Comparison of ENCODE assay signal across 1 cellular context in genomic region chr11:1694064-1694845, GRCh38.
A peak's percentile ranks its signal among the peaks of the same experiment; 100 is the strongest.
TF ChIP-seq lines count a peak whose summit lies in the region.

No MANE protein-coding gene starts in this region.

TF ChIP-seq in HepG2, 621 proteins besides CTCF, POLR2A, EP300 and RAD21 (continued from another document and continues in another):
- TF ChIP-seq ZNF549 (CRISPR knock-in tag; IDR thresholded peaks at IDR 0.05) (no peak), HNF4G (IDR thresholded peaks at IDR 0.05; ENCODE audit: borderline replicate concordance, low read depth, low read length) (no peak), HNF4G (CRISPR knock-in tag; IDR thresholded peaks at IDR 0.05; ENCODE audit: borderline replicate concordance, low read depth) (no peak), CEBPG (CRISPR knock-in tag; IDR thresholded peaks at IDR 0.05) (peak; percentile 11; the same call in 1 of the 2 replicates), TERF1 (CRISPR knock-in tag; IDR thresholded peaks at IDR 0.05) (no peak), BRF2 (CRISPR knock-in tag; IDR thresholded peaks at IDR 0.05) (no peak), DMAP1 (CRISPR knock-in tag; IDR thresholded peaks at IDR 0.05) (no peak), SOX5 (CRISPR knock-in tag; IDR thresholded peaks at IDR 0.05; ENCODE audit: borderline replicate concordance) (no peak; the same call in 1 of the 2 replicates), BRD4 (CRISPR knock-in tag; IDR thresholded peaks at IDR 0.05) (peak; percentile 70), ZEB1 (IDR thresholded peaks at IDR 0.05; ENCODE audit: insufficient replicate concordance, low read depth) (no peak), SP1 (IDR thresholded peaks at IDR 0.05) (no peak), SP1 (CRISPR knock-in tag; IDR thresholded peaks at IDR 0.05) (no peak), MED13 (CRISPR knock-in tag; IDR thresholded peaks at IDR 0.05) (no peak), KAT2B (IDR thresholded peaks at IDR 0.05; ENCODE audit: borderline replicate concordance, low read depth, low read length) (no peak), ZMYM3 (CRISPR knock-in tag; IDR thresholded peaks at IDR 0.05) (no peak), ZUFSP (CRISPR knock-in tag; IDR thresholded peaks at IDR 0.05; ENCODE audit: borderline replicate concordance) (no peak), FOXJ3 (CRISPR knock-in tag; IDR thresholded peaks at IDR 0.05; ENCODE audit: borderline replicate concordance) (no peak), CREM (IDR thresholded peaks at IDR 0.05) (no peak), CREM (CRISPR knock-in tag; IDR thresholded peaks at IDR 0.05) (no peak), ZNF430 (CRISPR knock-in tag; IDR thresholded peaks at IDR 0.05) (no peak), NBN (conservative IDR thresholded peaks at IDR 0.05) (no peak), POLR2AphosphoS2 (IDR thresholded peaks at IDR 0.05; ENCODE audit: low read depth, low read length) (no peak), ZNF274 (CRISPR knock-in tag; IDR thresholded peaks at IDR 0.05) (no peak), ZBTB34 (CRISPR knock-in tag; IDR thresholded peaks at IDR 0.05) (no peak), ZNF703 (CRISPR knock-in tag; IDR thresholded peaks at IDR 0.05; ENCODE audit: borderline replicate concordance) (0 out of 2 replicates have a peak, but pooled peaks have one; percentile 67), KAT8 (CRISPR knock-in tag; IDR thresholded peaks at IDR 0.05) (no peak), NFATC3 (CRISPR knock-in tag; IDR thresholded peaks at IDR 0.05) (no peak), SMARCC2 (IDR thresholded peaks at IDR 0.05) (no peak), RFX3 (CRISPR knock-in tag; IDR thresholded peaks at IDR 0.05) (no peak), ZNF12 (CRISPR knock-in tag; IDR thresholded peaks at IDR 0.05) (no peak), ZNF556 (CRISPR knock-in tag; IDR thresholded peaks at IDR 0.05; ENCODE audit: borderline replicate concordance) (no peak), GATAD2A (CRISPR knock-in tag; IDR thresholded peaks at IDR 0.05) (peak; percentile 67; the same call in 1 of the 2 replicates)
- TF ChIP-seq, protein P1, sequence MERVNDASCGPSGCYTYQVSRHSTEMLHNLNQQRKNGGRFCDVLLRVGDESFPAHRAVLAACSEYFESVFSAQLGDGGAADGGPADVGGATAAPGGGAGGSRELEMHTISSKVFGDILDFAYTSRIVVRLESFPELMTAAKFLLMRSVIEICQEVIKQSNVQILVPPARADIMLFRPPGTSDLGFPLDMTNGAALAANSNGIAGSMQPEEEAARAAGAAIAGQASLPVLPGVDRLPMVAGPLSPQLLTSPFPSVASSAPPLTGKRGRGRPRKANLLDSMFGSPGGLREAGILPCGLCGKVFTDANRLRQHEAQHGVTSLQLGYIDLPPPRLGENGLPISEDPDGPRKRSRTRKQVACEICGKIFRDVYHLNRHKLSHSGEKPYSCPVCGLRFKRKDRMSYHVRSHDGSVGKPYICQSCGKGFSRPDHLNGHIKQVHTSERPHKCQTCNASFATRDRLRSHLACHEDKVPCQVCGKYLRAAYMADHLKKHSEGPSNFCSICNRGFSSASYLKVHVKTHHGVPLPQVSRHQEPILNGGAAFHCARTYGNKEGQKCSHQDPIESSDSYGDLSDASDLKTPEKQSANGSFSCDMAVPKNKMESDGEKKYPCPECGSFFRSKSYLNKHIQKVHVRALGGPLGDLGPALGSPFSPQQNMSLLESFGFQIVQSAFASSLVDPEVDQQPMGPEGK (CRISPR knock-in tag; IDR thresholded peaks at IDR 0.05): peak; percentile 86
- TF ChIP-seq, protein P2, sequence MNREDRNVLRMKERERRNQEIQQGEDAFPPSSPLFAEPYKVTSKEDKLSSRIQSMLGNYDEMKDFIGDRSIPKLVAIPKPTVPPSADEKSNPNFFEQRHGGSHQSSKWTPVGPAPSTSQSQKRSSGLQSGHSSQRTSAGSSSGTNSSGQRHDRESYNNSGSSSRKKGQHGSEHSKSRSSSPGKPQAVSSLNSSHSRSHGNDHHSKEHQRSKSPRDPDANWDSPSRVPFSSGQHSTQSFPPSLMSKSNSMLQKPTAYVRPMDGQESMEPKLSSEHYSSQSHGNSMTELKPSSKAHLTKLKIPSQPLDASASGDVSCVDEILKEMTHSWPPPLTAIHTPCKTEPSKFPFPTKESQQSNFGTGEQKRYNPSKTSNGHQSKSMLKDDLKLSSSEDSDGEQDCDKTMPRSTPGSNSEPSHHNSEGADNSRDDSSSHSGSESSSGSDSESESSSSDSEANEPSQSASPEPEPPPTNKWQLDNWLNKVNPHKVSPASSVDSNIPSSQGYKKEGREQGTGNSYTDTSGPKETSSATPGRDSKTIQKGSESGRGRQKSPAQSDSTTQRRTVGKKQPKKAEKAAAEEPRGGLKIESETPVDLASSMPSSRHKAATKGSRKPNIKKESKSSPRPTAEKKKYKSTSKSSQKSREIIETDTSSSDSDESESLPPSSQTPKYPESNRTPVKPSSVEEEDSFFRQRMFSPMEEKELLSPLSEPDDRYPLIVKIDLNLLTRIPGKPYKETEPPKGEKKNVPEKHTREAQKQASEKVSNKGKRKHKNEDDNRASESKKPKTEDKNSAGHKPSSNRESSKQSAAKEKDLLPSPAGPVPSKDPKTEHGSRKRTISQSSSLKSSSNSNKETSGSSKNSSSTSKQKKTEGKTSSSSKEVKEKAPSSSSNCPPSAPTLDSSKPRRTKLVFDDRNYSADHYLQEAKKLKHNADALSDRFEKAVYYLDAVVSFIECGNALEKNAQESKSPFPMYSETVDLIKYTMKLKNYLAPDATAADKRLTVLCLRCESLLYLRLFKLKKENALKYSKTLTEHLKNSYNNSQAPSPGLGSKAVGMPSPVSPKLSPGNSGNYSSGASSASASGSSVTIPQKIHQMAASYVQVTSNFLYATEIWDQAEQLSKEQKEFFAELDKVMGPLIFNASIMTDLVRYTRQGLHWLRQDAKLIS (CRISPR knock-in tag; IDR thresholded peaks at IDR 0.05): no peak; the same call in 1 of the 2 replicates
- TF ChIP-seq, protein P3, sequence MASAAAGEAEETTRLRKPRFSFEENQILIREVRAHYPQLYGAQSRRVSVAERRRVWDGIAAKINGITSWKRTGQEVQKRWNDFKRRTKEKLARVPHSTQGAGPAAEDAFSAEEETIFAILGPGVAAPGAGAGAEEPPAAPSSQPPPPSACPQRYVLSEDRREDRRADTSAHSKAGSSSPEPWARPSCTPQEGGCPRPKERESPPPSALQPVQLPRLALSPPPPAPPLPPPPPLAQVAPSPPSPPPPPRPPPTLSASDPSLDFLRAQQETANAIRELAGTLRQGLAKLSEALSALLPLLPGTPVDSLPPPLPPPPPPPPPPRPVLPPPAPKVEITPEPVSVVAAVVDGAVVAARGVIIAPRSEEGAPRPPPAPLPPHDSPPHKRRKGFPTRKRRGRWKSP (CRISPR knock-in tag; IDR thresholded peaks at IDR 0.05): peak; percentile 54; the same call in 1 of the 2 replicates
- TF ChIP-seq, protein P4, sequence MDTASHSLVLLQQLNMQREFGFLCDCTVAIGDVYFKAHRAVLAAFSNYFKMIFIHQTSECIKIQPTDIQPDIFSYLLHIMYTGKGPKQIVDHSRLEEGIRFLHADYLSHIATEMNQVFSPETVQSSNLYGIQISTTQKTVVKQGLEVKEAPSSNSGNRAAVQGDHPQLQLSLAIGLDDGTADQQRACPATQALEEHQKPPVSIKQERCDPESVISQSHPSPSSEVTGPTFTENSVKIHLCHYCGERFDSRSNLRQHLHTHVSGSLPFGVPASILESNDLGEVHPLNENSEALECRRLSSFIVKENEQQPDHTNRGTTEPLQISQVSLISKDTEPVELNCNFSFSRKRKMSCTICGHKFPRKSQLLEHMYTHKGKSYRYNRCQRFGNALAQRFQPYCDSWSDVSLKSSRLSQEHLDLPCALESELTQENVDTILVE (CRISPR knock-in tag; IDR thresholded peaks at IDR 0.05): no peak
- TF ChIP-seq, protein P5, sequence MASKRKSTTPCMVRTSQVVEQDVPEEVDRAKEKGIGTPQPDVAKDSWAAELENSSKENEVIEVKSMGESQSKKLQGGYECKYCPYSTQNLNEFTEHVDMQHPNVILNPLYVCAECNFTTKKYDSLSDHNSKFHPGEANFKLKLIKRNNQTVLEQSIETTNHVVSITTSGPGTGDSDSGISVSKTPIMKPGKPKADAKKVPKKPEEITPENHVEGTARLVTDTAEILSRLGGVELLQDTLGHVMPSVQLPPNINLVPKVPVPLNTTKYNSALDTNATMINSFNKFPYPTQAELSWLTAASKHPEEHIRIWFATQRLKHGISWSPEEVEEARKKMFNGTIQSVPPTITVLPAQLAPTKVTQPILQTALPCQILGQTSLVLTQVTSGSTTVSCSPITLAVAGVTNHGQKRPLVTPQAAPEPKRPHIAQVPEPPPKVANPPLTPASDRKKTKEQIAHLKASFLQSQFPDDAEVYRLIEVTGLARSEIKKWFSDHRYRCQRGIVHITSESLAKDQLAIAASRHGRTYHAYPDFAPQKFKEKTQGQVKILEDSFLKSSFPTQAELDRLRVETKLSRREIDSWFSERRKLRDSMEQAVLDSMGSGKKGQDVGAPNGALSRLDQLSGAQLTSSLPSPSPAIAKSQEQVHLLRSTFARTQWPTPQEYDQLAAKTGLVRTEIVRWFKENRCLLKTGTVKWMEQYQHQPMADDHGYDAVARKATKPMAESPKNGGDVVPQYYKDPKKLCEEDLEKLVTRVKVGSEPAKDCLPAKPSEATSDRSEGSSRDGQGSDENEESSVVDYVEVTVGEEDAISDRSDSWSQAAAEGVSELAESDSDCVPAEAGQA (IDR thresholded peaks at IDR 0.05; ENCODE audit: low read depth): no peak
- TF ChIP-seq, protein P5 (CRISPR knock-in tag; IDR thresholded peaks at IDR 0.05; ENCODE audit: borderline replicate concordance): no peak
- TF ChIP-seq, protein P6, sequence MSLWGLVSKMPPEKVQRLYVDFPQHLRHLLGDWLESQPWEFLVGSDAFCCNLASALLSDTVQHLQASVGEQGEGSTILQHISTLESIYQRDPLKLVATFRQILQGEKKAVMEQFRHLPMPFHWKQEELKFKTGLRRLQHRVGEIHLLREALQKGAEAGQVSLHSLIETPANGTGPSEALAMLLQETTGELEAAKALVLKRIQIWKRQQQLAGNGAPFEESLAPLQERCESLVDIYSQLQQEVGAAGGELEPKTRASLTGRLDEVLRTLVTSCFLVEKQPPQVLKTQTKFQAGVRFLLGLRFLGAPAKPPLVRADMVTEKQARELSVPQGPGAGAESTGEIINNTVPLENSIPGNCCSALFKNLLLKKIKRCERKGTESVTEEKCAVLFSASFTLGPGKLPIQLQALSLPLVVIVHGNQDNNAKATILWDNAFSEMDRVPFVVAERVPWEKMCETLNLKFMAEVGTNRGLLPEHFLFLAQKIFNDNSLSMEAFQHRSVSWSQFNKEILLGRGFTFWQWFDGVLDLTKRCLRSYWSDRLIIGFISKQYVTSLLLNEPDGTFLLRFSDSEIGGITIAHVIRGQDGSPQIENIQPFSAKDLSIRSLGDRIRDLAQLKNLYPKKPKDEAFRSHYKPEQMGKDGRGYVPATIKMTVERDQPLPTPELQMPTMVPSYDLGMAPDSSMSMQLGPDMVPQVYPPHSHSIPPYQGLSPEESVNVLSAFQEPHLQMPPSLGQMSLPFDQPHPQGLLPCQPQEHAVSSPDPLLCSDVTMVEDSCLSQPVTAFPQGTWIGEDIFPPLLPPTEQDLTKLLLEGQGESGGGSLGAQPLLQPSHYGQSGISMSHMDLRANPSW (CRISPR knock-in tag; IDR thresholded peaks at IDR 0.05; ENCODE audit: borderline replicate concordance): no peak
